In the genomic region with DNA sequence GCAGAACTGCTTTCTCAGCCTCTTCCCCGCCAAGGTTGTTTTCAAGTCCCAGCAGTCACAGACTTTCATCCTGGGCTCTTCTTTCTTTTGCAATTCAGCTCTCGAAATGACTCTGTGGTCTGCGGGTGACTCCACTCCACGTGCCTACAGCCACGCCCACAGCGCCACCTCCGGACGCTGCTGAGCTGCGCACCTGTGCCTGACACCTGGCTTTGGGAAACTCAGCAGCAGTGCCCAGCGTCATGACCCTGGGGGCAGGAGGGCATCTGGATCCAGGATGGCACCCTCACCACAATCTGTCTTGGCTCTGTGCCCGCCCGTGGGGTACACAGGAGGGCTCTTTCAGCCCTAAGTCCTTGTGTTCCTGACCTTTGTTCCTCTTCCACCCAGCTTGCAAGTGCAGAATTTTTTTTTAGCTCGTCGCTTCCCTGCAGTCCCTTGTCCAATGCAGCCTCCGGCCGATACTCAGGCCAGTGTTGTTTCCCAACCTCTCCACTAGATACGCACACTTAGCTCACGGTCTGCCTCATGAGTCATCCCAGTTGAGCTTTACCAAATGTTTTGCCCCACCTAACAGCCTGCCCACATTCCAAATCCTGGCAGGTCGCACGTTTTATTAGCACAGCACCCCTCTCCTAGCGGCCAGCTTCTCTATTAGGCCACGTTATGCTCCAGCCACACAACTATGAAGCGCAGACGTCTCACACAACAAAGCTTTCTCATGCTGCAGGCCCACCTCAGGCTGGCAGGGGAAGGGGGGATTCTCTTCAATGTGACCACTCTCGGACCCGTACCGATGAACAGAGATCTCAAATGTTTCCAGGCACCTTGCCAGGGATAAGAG, we compare ENCODE assay signal across 1 cellular context.
TF ChIP-seq lines count a peak whose summit lies in the region.

No MANE protein-coding gene starts in this region.

TF ChIP-seq in HepG2, 621 proteins besides CTCF, POLR2A, EP300 and RAD21 (continued from another document and continues in another):
- TF ChIP-seq ETV6 (CRISPR knock-in tag; conservative IDR thresholded peaks at IDR 0.05), result no peak; the same call in 1 of the 2 replicates
- TF ChIP-seq FOXK1 (CRISPR knock-in tag; IDR thresholded peaks at IDR 0.05; ENCODE audit: borderline replicate concordance, low read depth), result peak; percentile 67; the same call in 1 of the 2 replicates
- no peak for TF ChIP-seq ZNF234 (CRISPR knock-in tag; conservative IDR thresholded peaks at IDR 0.05)
- TF ChIP-seq ERF (CRISPR knock-in tag; IDR thresholded peaks at IDR 0.05), result peak; percentile 77
- no peak for TF ChIP-seq ZFP37 (CRISPR knock-in tag; IDR thresholded peaks at IDR 0.05; ENCODE audit: borderline replicate concordance)
- no peak for TF ChIP-seq GFI1 (CRISPR knock-in tag; IDR thresholded peaks at IDR 0.05; ENCODE audit: borderline replicate concordance)
- no peak; the same call in 1 of the 2 replicates for TF ChIP-seq FOXK2 (IDR thresholded peaks at IDR 0.05)
- no peak for TF ChIP-seq ZNF10 (CRISPR knock-in tag; IDR thresholded peaks at IDR 0.05; ENCODE audit: borderline replicate concordance, low read depth)
- TF ChIP-seq ZNF546 (CRISPR knock-in tag; conservative IDR thresholded peaks at IDR 0.05), result no peak
- TF ChIP-seq ASH2L (IDR thresholded peaks at IDR 0.05; ENCODE audit: insufficient read length, low read depth, low read length), result peak; percentile 77
- peak; percentile 47; the same call in 1 of the 2 replicates for TF ChIP-seq FOXJ3 (CRISPR knock-in tag; IDR thresholded peaks at IDR 0.05; ENCODE audit: borderline replicate concordance)
- no peak for TF ChIP-seq ZNF737 (CRISPR knock-in tag; IDR thresholded peaks at IDR 0.05; ENCODE audit: borderline replicate concordance)
- TF ChIP-seq, protein P1, sequence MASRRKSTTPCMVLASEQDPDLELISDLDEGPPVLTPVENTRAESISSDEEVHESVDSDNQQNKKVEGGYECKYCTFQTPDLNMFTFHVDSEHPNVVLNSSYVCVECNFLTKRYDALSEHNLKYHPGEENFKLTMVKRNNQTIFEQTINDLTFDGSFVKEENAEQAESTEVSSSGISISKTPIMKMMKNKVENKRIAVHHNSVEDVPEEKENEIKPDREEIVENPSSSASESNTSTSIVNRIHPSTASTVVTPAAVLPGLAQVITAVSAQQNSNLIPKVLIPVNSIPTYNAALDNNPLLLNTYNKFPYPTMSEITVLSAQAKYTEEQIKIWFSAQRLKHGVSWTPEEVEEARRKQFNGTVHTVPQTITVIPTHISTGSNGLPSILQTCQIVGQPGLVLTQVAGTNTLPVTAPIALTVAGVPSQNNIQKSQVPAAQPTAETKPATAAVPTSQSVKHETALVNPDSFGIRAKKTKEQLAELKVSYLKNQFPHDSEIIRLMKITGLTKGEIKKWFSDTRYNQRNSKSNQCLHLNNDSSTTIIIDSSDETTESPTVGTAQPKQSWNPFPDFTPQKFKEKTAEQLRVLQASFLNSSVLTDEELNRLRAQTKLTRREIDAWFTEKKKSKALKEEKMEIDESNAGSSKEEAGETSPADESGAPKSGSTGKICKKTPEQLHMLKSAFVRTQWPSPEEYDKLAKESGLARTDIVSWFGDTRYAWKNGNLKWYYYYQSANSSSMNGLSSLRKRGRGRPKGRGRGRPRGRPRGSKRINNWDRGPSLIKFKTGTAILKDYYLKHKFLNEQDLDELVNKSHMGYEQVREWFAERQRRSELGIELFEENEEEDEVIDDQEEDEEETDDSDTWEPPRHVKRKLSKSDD (CRISPR knock-in tag; IDR thresholded peaks at IDR 0.05; ENCODE audit: low read depth), result peak; percentile 82
- TF ChIP-seq, protein P2, sequence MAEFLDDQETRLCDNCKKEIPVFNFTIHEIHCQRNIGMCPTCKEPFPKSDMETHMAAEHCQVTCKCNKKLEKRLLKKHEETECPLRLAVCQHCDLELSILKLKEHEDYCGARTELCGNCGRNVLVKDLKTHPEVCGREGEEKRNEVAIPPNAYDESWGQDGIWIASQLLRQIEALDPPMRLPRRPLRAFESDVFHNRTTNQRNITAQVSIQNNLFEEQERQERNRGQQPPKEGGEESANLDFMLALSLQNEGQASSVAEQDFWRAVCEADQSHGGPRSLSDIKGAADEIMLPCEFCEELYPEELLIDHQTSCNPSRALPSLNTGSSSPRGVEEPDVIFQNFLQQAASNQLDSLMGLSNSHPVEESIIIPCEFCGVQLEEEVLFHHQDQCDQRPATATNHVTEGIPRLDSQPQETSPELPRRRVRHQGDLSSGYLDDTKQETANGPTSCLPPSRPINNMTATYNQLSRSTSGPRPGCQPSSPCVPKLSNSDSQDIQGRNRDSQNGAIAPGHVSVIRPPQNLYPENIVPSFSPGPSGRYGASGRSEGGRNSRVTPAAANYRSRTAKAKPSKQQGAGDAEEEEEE (CRISPR knock-in tag; IDR thresholded peaks at IDR 0.05; ENCODE audit: borderline replicate concordance), result no peak
- no peak; the same call in 1 of the 2 replicates for TF ChIP-seq ZFP90 (CRISPR knock-in tag; IDR thresholded peaks at IDR 0.05; ENCODE audit: borderline replicate concordance)
- no peak; the same call in 1 of the 2 replicates for TF ChIP-seq ZNF768 (CRISPR knock-in tag; IDR thresholded peaks at IDR 0.05)
- TF ChIP-seq NFE2L1 (CRISPR knock-in tag; IDR thresholded peaks at IDR 0.05; ENCODE audit: borderline replicate concordance), result no peak
- TF ChIP-seq, protein P3, sequence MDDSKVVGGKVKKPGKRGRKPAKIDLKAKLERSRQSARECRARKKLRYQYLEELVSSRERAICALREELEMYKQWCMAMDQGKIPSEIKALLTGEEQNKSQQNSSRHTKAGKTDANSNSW (CRISPR knock-in tag; IDR thresholded peaks at IDR 0.05; ENCODE audit: borderline replicate concordance), result no peak
- TF ChIP-seq, protein P4, sequence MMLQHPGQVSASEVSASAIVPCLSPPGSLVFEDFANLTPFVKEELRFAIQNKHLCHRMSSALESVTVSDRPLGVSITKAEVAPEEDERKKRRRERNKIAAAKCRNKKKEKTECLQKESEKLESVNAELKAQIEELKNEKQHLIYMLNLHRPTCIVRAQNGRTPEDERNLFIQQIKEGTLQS (CRISPR knock-in tag; IDR thresholded peaks at IDR 0.05), result peak; percentile 76; the same call in 1 of the 2 replicates
- no peak for TF ChIP-seq TP53 (CRISPR knock-in tag; conservative IDR thresholded peaks at IDR 0.05)
- TF ChIP-seq MAF1 (CRISPR knock-in tag; IDR thresholded peaks at IDR 0.05; ENCODE audit: borderline replicate concordance), result no peak
- TF ChIP-seq ZBTB7B (CRISPR knock-in tag; IDR thresholded peaks at IDR 0.05), result peak; percentile 65
- TF ChIP-seq, protein P5, sequence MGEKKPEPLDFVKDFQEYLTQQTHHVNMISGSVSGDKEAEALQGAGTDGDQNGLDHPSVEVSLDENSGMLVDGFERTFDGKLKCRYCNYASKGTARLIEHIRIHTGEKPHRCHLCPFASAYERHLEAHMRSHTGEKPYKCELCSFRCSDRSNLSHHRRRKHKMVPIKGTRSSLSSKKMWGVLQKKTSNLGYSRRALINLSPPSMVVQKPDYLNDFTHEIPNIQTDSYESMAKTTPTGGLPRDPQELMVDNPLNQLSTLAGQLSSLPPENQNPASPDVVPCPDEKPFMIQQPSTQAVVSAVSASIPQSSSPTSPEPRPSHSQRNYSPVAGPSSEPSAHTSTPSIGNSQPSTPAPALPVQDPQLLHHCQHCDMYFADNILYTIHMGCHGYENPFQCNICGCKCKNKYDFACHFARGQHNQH (CRISPR knock-in tag; IDR thresholded peaks at IDR 0.05), result peak; percentile 94
- TF ChIP-seq, protein P6, sequence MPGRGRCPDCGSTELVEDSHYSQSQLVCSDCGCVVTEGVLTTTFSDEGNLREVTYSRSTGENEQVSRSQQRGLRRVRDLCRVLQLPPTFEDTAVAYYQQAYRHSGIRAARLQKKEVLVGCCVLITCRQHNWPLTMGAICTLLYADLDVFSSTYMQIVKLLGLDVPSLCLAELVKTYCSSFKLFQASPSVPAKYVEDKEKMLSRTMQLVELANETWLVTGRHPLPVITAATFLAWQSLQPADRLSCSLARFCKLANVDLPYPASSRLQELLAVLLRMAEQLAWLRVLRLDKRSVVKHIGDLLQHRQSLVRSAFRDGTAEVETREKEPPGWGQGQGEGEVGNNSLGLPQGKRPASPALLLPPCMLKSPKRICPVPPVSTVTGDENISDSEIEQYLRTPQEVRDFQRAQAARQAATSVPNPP (CRISPR knock-in tag; IDR thresholded peaks at IDR 0.05), result no peak
- peak; percentile 70 for TF ChIP-seq ATF7-NPFF (CRISPR knock-in tag; IDR thresholded peaks at IDR 0.05; ENCODE audit: low read depth)
- TF ChIP-seq, protein P7, sequence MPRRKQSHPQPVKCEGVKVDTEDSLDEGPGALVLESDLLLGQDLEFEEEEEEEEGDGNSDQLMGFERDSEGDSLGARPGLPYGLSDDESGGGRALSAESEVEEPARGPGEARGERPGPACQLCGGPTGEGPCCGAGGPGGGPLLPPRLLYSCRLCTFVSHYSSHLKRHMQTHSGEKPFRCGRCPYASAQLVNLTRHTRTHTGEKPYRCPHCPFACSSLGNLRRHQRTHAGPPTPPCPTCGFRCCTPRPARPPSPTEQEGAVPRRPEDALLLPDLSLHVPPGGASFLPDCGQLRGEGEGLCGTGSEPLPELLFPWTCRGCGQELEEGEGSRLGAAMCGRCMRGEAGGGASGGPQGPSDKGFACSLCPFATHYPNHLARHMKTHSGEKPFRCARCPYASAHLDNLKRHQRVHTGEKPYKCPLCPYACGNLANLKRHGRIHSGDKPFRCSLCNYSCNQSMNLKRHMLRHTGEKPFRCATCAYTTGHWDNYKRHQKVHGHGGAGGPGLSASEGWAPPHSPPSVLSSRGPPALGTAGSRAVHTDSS (CRISPR knock-in tag; conservative IDR thresholded peaks at IDR 0.05), result no peak
- TF ChIP-seq IKZF4 (CRISPR knock-in tag; IDR thresholded peaks at IDR 0.05; ENCODE audit: borderline replicate concordance, low read depth, not compliant biosample characterization), result no peak
- 0 out of 2 replicates have a peak, but pooled peaks have one; percentile 44 for TF ChIP-seq NFATC3 (CRISPR knock-in tag; IDR thresholded peaks at IDR 0.05)
- peak; percentile 86 for TF ChIP-seq KDM2A (CRISPR knock-in tag; IDR thresholded peaks at IDR 0.05; ENCODE audit: borderline replicate concordance, low read depth)
- TF ChIP-seq JDP2 (CRISPR knock-in tag; IDR thresholded peaks at IDR 0.05; ENCODE audit: borderline replicate concordance), result no peak
- TF ChIP-seq, protein P8, sequence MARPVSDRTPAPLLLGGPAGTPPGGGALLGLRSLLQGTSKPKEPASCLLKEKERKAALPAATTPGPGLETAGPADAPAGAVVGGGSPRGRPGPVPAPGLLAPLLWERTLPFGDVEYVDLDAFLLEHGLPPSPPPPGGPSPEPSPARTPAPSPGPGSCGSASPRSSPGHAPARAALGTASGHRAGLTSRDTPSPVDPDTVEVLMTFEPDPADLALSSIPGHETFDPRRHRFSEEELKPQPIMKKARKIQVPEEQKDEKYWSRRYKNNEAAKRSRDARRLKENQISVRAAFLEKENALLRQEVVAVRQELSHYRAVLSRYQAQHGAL (CRISPR knock-in tag; IDR thresholded peaks at IDR 0.05; ENCODE audit: not compliant biosample characterization), result no peak
- TF ChIP-seq, protein P9, sequence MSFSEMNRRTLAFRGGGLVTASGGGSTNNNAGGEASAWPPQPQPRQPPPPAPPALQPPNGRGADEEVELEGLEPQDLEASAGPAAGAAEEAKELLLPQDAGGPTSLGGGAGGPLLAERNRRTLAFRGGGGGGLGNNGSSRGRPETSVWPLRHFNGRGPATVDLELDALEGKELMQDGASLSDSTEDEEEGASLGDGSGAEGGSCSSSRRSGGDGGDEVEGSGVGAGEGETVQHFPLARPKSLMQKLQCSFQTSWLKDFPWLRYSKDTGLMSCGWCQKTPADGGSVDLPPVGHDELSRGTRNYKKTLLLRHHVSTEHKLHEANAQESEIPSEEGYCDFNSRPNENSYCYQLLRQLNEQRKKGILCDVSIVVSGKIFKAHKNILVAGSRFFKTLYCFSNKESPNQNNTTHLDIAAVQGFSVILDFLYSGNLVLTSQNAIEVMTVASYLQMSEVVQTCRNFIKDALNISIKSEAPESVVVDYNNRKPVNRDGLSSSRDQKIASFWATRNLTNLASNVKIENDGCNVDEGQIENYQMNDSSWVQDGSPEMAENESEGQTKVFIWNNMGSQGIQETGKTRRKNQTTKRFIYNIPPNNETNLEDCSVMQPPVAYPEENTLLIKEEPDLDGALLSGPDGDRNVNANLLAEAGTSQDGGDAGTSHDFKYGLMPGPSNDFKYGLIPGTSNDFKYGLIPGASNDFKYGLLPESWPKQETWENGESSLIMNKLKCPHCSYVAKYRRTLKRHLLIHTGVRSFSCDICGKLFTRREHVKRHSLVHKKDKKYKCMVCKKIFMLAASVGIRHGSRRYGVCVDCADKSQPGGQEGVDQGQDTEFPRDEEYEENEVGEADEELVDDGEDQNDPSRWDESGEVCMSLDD (CRISPR knock-in tag; IDR thresholded peaks at IDR 0.05; ENCODE audit: borderline replicate concordance), result no peak
- TF ChIP-seq HOXA7 (CRISPR knock-in tag; IDR thresholded peaks at IDR 0.05), result no peak
- TF ChIP-seq, protein P10, sequence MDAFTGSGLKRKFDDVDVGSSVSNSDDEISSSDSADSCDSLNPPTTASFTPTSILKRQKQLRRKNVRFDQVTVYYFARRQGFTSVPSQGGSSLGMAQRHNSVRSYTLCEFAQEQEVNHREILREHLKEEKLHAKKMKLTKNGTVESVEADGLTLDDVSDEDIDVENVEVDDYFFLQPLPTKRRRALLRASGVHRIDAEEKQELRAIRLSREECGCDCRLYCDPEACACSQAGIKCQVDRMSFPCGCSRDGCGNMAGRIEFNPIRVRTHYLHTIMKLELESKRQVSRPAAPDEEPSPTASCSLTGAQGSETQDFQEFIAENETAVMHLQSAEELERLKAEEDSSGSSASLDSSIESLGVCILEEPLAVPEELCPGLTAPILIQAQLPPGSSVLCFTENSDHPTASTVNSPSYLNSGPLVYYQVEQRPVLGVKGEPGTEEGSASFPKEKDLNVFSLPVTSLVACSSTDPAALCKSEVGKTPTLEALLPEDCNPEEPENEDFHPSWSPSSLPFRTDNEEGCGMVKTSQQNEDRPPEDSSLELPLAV (CRISPR knock-in tag; conservative IDR thresholded peaks at IDR 0.05; ENCODE audit: low read depth), result no peak
- TF ChIP-seq, protein P11, sequence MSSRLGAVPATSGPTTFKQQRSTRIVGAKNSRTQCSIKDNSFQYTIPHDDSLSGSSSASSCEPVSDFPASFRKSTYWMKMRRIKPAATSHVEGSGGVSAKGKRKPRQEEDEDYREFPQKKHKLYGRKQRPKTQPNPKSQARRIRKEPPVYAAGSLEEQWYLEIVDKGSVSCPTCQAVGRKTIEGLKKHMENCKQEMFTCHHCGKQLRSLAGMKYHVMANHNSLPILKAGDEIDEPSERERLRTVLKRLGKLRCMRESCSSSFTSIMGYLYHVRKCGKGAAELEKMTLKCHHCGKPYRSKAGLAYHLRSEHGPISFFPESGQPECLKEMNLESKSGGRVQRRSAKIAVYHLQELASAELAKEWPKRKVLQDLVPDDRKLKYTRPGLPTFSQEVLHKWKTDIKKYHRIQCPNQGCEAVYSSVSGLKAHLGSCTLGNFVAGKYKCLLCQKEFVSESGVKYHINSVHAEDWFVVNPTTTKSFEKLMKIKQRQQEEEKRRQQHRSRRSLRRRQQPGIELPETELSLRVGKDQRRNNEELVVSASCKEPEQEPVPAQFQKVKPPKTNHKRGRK (CRISPR knock-in tag; IDR thresholded peaks at IDR 0.05), result no peak; the same call in 1 of the 2 replicates
- TF ChIP-seq ZNF17 (CRISPR knock-in tag; IDR thresholded peaks at IDR 0.05), result no peak
- TF ChIP-seq, protein P12, sequence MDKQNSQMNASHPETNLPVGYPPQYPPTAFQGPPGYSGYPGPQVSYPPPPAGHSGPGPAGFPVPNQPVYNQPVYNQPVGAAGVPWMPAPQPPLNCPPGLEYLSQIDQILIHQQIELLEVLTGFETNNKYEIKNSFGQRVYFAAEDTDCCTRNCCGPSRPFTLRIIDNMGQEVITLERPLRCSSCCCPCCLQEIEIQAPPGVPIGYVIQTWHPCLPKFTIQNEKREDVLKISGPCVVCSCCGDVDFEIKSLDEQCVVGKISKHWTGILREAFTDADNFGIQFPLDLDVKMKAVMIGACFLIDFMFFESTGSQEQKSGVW (CRISPR knock-in tag; IDR thresholded peaks at IDR 0.05; ENCODE audit: borderline replicate concordance), result no peak
- no peak for TF ChIP-seq ZNF780A (CRISPR knock-in tag; IDR thresholded peaks at IDR 0.05)
- peak; percentile 80; the same call in 1 of the 2 replicates for TF ChIP-seq ZNF572 (CRISPR knock-in tag; IDR thresholded peaks at IDR 0.05)
- TF ChIP-seq ZNF674 (CRISPR knock-in tag; IDR thresholded peaks at IDR 0.05; ENCODE audit: low read depth), result no peak
- TF ChIP-seq ZNF510 (CRISPR knock-in tag; IDR thresholded peaks at IDR 0.05; ENCODE audit: low read depth), result no peak
